Comparison of ENCODE assay signal across 8 cellular contexts in the genomic region with DNA sequence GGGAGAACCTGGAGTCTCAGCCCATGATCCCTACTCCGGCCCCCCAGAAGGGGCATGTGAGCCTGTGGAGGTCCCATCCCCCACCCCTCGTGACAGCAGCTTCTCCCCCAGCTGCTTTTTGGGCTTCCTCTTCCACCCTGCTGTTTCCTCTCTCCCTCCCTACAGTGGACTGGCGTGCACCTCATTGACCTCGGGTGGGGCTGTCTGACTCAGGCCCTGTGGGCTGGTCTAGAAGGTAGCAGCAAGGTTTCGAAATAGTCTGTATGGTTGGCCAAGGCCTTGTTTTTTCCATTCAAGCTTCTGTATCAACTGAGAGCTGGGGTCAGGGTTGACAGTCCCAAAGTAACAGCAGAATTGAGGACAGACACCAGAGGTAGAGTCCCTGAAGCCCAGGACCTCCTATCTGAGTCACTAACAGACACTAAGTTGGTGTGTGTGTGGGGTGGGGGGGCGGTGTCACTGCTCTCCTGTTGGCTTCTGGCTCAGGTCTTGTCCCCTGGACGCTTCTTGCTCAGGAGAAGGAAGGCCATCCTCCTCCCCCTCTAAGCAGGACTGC. TPM values are rescaled to one million over a fixed set of nuclear protein-coding genes. Genes with fewer than 3 reads are reported as not detected.
A peak's percentile ranks its signal among the peaks of the same experiment; 100 is the strongest.
DNase-seq lines count a peak whose midpoint lies in the region; ATAC-seq lines count a peak whose summit lies in the region.

No MANE protein-coding gene starts in this region.

- H3K36me3 Mint-ChIP-seq in activated T-cell treated with anti-CD3 and anti-CD28 coated beads, Interleukin-2, amount 50 U/mL, for 4 hours (ENCODE audit: insufficient read depth): no peaks in the 10 kb centered on the region
- H3K36me3 Mint-ChIP-seq in stimulated activated memory B cell treated with anti-CD40 and anti-IgM and Interleukin-4, amounts not matched to agents 10 μg/mL and 1 μg/mL and 100 μg/mL, for 72 hours: peaks cover 8% of the 10 kb centered on the region

- H3K27me3 Mint-ChIP-seq in activated T-cell treated with anti-CD3 and anti-CD28 coated beads, Interleukin-2, amount 50 U/mL, for 4 hours (ENCODE audit: low read depth): peaks cover 42% of the 10 kb centered on the region
- no peaks in the 10 kb centered on the region for H3K27me3 Mint-ChIP-seq in stimulated activated memory B cell treated with anti-CD40 and anti-IgM and Interleukin-4, amounts not matched to agents 10 μg/mL and 1 μg/mL and 100 μg/mL, for 72 hours

- DNase-seq in ELR (ENCODE audit: low read depth) (peak; percentile 83), right cardiac atrium (peak; percentile 76 to 88 (median 85)), cerebellar cortex (ENCODE audit: low spot score) (no peak)
- DNase-seq in activated T-cell treated with anti-CD3 and anti-CD28 coated beads, Interleukin-2, amount 50 U/mL, for 4 hours: no peak
- no peak for DNase-seq in effector CD4-positive, alpha-beta T cell

- peaks cover 3% of the 10 kb centered on the region for H3K4me1 Mint-ChIP-seq in activated T-cell treated with anti-CD3 and anti-CD28 coated beads, Interleukin-2, amount 50 U/mL, for 4 hours (ENCODE audit: low read depth)
- peaks cover 68% of the 10 kb centered on the region for H3K4me1 Mint-ChIP-seq in stimulated activated memory B cell treated with anti-CD40 and anti-IgM and Interleukin-4, amounts not matched to agents 10 μg/mL and 1 μg/mL and 100 μg/mL, for 72 hours

- no peak overlapping the region for H3K4me3 Mint-ChIP-seq in activated T-cell treated with anti-CD3 and anti-CD28 coated beads, Interleukin-2, amount 50 U/mL, for 4 hours
- H3K4me3 Mint-ChIP-seq in stimulated activated memory B cell treated with anti-CD40 and anti-IgM and Interleukin-4, amounts not matched to agents 10 μg/mL and 1 μg/mL and 100 μg/mL, for 72 hours: peak overlapping the region; percentile 21

- no peak overlapping the region for H3K27ac ChIP-seq in right cardiac atrium (ENCODE audit: low read length)

- intact Hi-C loops in right cardiac atrium (cut with DNase I): no loop called here

- no peaks in the 10 kb centered on the region for H3K27me3 ChIP-seq in right cardiac atrium (ENCODE audit: control insufficient read depth, insufficient read depth)

- ATAC-seq in GM21381 (IDR thresholded peaks at IDR 0.05; ENCODE audit: unreplicated experiment) (peak; percentile 60), HG03558 (IDR thresholded peaks at IDR 0.05; ENCODE audit: extremely low read depth, unreplicated experiment) (peak; percentile 50), right cardiac atrium (peak; percentile 87 to 96)
- ATAC-seq in activated T-cell treated with anti-CD3 and anti-CD28 coated beads, Interleukin-2, amount 50 U/mL, for 4 hours: peak; percentile 37 to 38
- ATAC-seq in stimulated activated memory B cell treated with anti-CD40 and anti-IgM and Interleukin-4, amounts not matched to agents 10 μg/mL and 1 μg/mL and 100 μg/mL, for 72 hours: peak; percentile 92

- WGBS in right cardiac atrium: 52% methylated on average over 7 of the region's 7 CpGs

- no peaks in the 10 kb centered on the region for H3K9me3 Mint-ChIP-seq in activated T-cell treated with anti-CD3 and anti-CD28 coated beads, Interleukin-2, amount 50 U/mL, for 4 hours
- peaks cover 6% of the 10 kb centered on the region for H3K9me3 Mint-ChIP-seq in stimulated activated memory B cell treated with anti-CD40 and anti-IgM and Interleukin-4, amounts not matched to agents 10 μg/mL and 1 μg/mL and 100 μg/mL, for 72 hours

- peak overlapping the region; percentile 93 for H3K27ac Mint-ChIP-seq in stimulated activated memory B cell treated with anti-CD40 and anti-IgM and Interleukin-4, amounts not matched to agents 10 μg/mL and 1 μg/mL and 100 μg/mL, for 72 hours

- no peak overlapping the region for H3K4me3 ChIP-seq in right cardiac atrium (ENCODE audit: low read length)

- no peaks in the 10 kb centered on the region for H3K4me1 ChIP-seq in right cardiac atrium (ENCODE audit: control insufficient read depth, insufficient read depth, low read length)

- no peaks in the 10 kb centered on the region for H3K9me3 ChIP-seq in right cardiac atrium (ENCODE audit: control insufficient read depth, low read length)

RNA-seq across cellular contexts. Expression of a gene that starts 7.7 kb away (rescaled TPM):
- total RNA-seq in activated T-cell treated with anti-CD3 and anti-CD28 coated beads, Interleukin-2, amount 50 U/mL, for 4 hours: under 1 TPM; 0.13 to 0.21 (median 0.14) TPM
- 1 to 10 TPM; 2.9 to 4.6 (median 4.3) TPM for total RNA-seq in right cardiac atrium
- 0.97 TPM for polyA plus RNA-seq in right cardiac atrium

RNA-seq across cellular contexts. Expression of a gene that starts 40.6 kb away (rescaled TPM):
- 10 to 100 TPM; 10.6 to 13.1 (median 12.3) TPM for total RNA-seq in activated T-cell treated with anti-CD3 and anti-CD28 coated beads, Interleukin-2, amount 50 U/mL, for 4 hours
- 10 to 100 TPM; 11.1 to 13.2 (median 11.7) TPM for total RNA-seq in right cardiac atrium
- polyA plus RNA-seq in right cardiac atrium: 14.1 TPM

Comparison
In these comparisons a context has a peak if more than half of its experiments do, and no peak if none do; other contexts are left out.
1. DNase-seq: peak in ELR (single experiment) and right cardiac atrium (3 of 3); none in activated T-cell treated with anti-CD3 and anti-CD28 coated beads, Interleukin-2, amount 50 U/mL, for 4 hours (single experiment), cerebellar cortex (single experiment) and effector CD4-positive, alpha-beta T cell (single experiment).
2. ATAC-seq: peak in every context shown above with its lines; median percentile 92 in stimulated activated memory B cell treated with anti-CD40 and anti-IgM and Interleukin-4, amounts not matched to agents 10 μg/mL and 1 μg/mL and 100 μg/mL, for 72 hours; 92 in right cardiac atrium; 60 in GM21381; 50 in HG03558; 38 in activated T-cell treated with anti-CD3 and anti-CD28 coated beads, Interleukin-2, amount 50 U/mL, for 4 hours.